8 cellular contexts compared by ENCODE assay signal in genomic region chr5:151739939-151740335, GRCh38. TPM values are rescaled to one million over a fixed set of nuclear protein-coding genes. Genes with fewer than 3 reads are reported as not detected.
DNase-seq lines count a peak whose midpoint lies in the region; TF ChIP-seq lines count a peak whose summit lies in the region.

No MANE protein-coding gene starts in this region.

- POLR2A ChIA-PET in SK-N-SH (lab: Yijun Ruan, JAX) = interaction anchor here (0.7 to 1.7 kb wide), 4 partner anchors 46 to 81 kb away, joined by 3 to 13 read pairs (median 4); no protein-coding TSS in a partner anchor

- peak; percentile 85 for DNase-seq in AG09319 (ENCODE audit: extremely low read depth, low read depth)
- peak; percentile 55 for DNase-seq in SK-N-SH
- peak; percentile 98 for DNase-seq in fibroblast of peridontal ligament (ENCODE audit: extremely low read depth)
- DNase-seq in non-pigmented ciliary epithelial cell (ENCODE audit: low read depth) = peak; percentile 85
- no peak for DNase-seq in NCI-H146 treated with DMSO at 0.1 percent for 48 hours (lab: John Stamatoyannopoulos, UW; ENCODE audit: unreplicated experiment)
- DNase-seq in midbrain (lab: John Stamatoyannopoulos, UW) = no peak
- DNase-seq in HAP-1 (ENCODE audit: low spot score in 2 of 2) = no peak
- no peak for DNase-seq in SHP77 treated with DMSO at 0.1 percent for 48 hours (lab: John Stamatoyannopoulos, UW)

- CTCF ChIA-PET in SK-N-SH (lab: Yijun Ruan, JAX) = interaction anchor here (0.6 to 17.0 kb wide), 36 partner anchors 9 to 356 kb away, joined by 3 to 375 read pairs (median 6); partner anchors contain the start of genes ATOX1, G3BP1, SLC36A1 and SPARC

- 6% methylated on average over 4 of the region's 4 CpGs for WGBS in SK-N-SH (ENCODE audit: low lambda C conversion rate)

- no peak for TF ChIP-seq RAD21 in SK-N-SH (IDR thresholded peaks at IDR 0.05; ENCODE audit: low read length)

- no peaks in the 10 kb centered on the region for H3K27me3 ChIP-seq in SK-N-SH (ENCODE audit: insufficient read depth)
- no peaks in the 10 kb centered on the region for H3K27me3 ChIP-seq in HAP-1 (ENCODE audit: low read depth)

- peaks cover 5% of the 10 kb centered on the region for H3K79me2 ChIP-seq in SK-N-SH (ENCODE audit: insufficient read depth)

- H3K4me1 ChIP-seq in SK-N-SH (ENCODE audit: control insufficient read depth in 1 of 2, insufficient read depth in 2 of 2, low read depth in 1 of 2, low read length in 1 of 2) (peaks cover 17 to 38% of the 10 kb centered on the region in 2 experiments; a peak in 3 of 4 replicates), HAP-1 (no peaks in the 10 kb centered on the region)

- H3K4me3 ChIP-seq in SK-N-SH (ENCODE audit: low read depth in 2 of 2, low read length in 1 of 2) (peak overlapping the region; percentile 9 to 51; a peak in 3 of 4 replicates), HAP-1 (no peak overlapping the region)

- peak overlapping the region; percentile 82 for H3K9ac ChIP-seq in SK-N-SH

- H3F3A ChIP-seq in SK-N-SH (replicated peaks; ENCODE audit: insufficient read depth) = peaks cover 61% of the 10 kb centered on the region

- H2AFZ ChIP-seq in SK-N-SH (ENCODE audit: low read depth) = no peak overlapping the region

- H3K4me2 ChIP-seq in SK-N-SH = peak overlapping the region; percentile 72

- peak overlapping the region; percentile 87 to 100 for H3K27ac ChIP-seq in SK-N-SH (ENCODE audit: low read depth in 2 of 2, low read length in 1 of 2)

- no peaks in the 10 kb centered on the region for H4K20me1 ChIP-seq in SK-N-SH (ENCODE audit: insufficient read depth)

- in situ Hi-C loops in HAP-1 (cut with MboI; ENCODE audit: low sequenced_read_pairs) = loop anchor here (5.0 kb wide), 1 partner anchor 78 kb away; no protein-coding TSS in a partner anchor

- no peaks in the 10 kb centered on the region for H3K9me2 ChIP-seq in SK-N-SH

- H3K9me3 ChIP-seq in SK-N-SH (no peaks in the 10 kb centered on the region), HAP-1 (no peaks in the 10 kb centered on the region)

- TF ChIP-seq CTCF in AG09319 (IDR thresholded peaks at IDR 0.05; ENCODE audit: low read depth, low read length) (no peak), SK-N-SH (IDR thresholded peaks at IDR 0.05) (no peak)

- peak; percentile 70 to 85 for TF ChIP-seq EP300 in SK-N-SH (IDR thresholded peaks at IDR 0.05; ENCODE audit: borderline replicate concordance in 1 of 2, low read depth in 1 of 2, low read length in 1 of 2)

- peaks cover 6 to 14% of the 10 kb centered on the region in 2 experiments for H3K36me3 ChIP-seq in SK-N-SH (replicated peaks in 1 of 2; ENCODE audit: control insufficient read depth in 1 of 2, insufficient read depth in 2 of 2, low read length in 1 of 2)
- no peaks in the 10 kb centered on the region for H3K36me3 ChIP-seq in HAP-1 (replicated peaks)

TF ChIP-seq in SK-N-SH, 30 proteins besides CTCF, POLR2A, EP300 and RAD21 (continues in another document):
- TF ChIP-seq IRF3 (IDR thresholded peaks at IDR 0.05; ENCODE audit: low read depth, low read length) = no peak
- 0 out of 2 replicates have a peak, but pooled peaks have one; percentile 2 for TF ChIP-seq REST (IDR thresholded peaks at IDR 0.05; ENCODE audit: low read depth, low read length)
- peak; percentile 73; the same call in 1 of the 2 replicates for TF ChIP-seq YY1 (IDR thresholded peaks at IDR 0.05; ENCODE audit: low read depth)
- TF ChIP-seq MAX (IDR thresholded peaks at IDR 0.05; ENCODE audit: low read depth) = peak; percentile 62
- TF ChIP-seq TCF12 (IDR thresholded peaks at IDR 0.05) = peak; percentile 97
- no peak for TF ChIP-seq ELF1 (IDR thresholded peaks at IDR 0.05)
- TF ChIP-seq SIN3A (IDR thresholded peaks at IDR 0.05; ENCODE audit: borderline replicate concordance, low read depth, low read length) = 0 out of 2 replicates have a peak, but pooled peaks have one; percentile 38
- TF ChIP-seq MEF2A (IDR thresholded peaks at IDR 0.05; ENCODE audit: borderline replicate concordance, low read depth) = no peak
- TF ChIP-seq FOXM1 (IDR thresholded peaks at IDR 0.05; ENCODE audit: low read depth) = peak; percentile 73; the same call in 1 of the 2 replicates
- peak; percentile 56; the same call in 1 of the 2 replicates for TF ChIP-seq FOXJ3 (CRISPR knock-in tag; IDR thresholded peaks at IDR 0.05)
- no peak for TF ChIP-seq USF2 (IDR thresholded peaks at IDR 0.05; ENCODE audit: borderline replicate concordance, low read depth, low read length)
- TF ChIP-seq TEAD4 (IDR thresholded peaks at IDR 0.05; ENCODE audit: borderline replicate concordance, insufficient read depth) = peak; percentile 72
- TF ChIP-seq FOSL2 (IDR thresholded peaks at IDR 0.05; ENCODE audit: borderline replicate concordance, low read depth) = peak; percentile 92
- peak; percentile 93 for TF ChIP-seq RCOR1 (IDR thresholded peaks at IDR 0.05; ENCODE audit: low read length)
- TF ChIP-seq PBX3 (IDR thresholded peaks at IDR 0.05) = peak; percentile 66; the same call in 1 of the 2 replicates
- TF ChIP-seq CHD2 (IDR thresholded peaks at IDR 0.05; ENCODE audit: low read length, partially characterized antibody) = peak; percentile 28
- TF ChIP-seq NFIC (IDR thresholded peaks at IDR 0.05; ENCODE audit: borderline replicate concordance) = peak; percentile 60; the same call in 1 of the 2 replicates
- no peak for TF ChIP-seq TAF1 (IDR thresholded peaks at IDR 0.05; ENCODE audit: borderline replicate concordance, low read depth, low read length)
- TF ChIP-seq SMC3 (IDR thresholded peaks at IDR 0.05; ENCODE audit: low read depth, low read length) = peak; percentile 12; the same call in 1 of the 2 replicates
- TF ChIP-seq JUND (IDR thresholded peaks at IDR 0.05) = peak; percentile 87

RNA-seq across cellular contexts. Expression of gene ATOX1, which starts 18.5 kb away (rescaled TPM):
- polyA plus RNA-seq in SK-N-SH (2012; rRNA removed) = 344 and 497 TPM in 2 replicates
- 405 and 434 TPM in 2 replicates for polyA plus RNA-seq in SK-N-SH (2012; cell fraction: cytosol; rRNA removed)
- 101 and 168 TPM in 2 replicates for polyA plus RNA-seq in SK-N-SH (2012; cell fraction: nucleus; rRNA removed)

RNA-seq across cellular contexts. Expression of gene G3BP1, which starts 31.8 kb away (rescaled TPM):
- polyA plus RNA-seq in SK-N-SH (2012; rRNA removed) = 21.7 and 25.1 TPM in 2 replicates
- polyA plus RNA-seq in SK-N-SH (2012; cell fraction: cytosol; rRNA removed) = 28.6 and 28.8 TPM in 2 replicates
- polyA plus RNA-seq in SK-N-SH (2012; cell fraction: nucleus; rRNA removed) = 17.3 and 24.7 TPM in 2 replicates

RNA-seq across cellular contexts. Expression of gene SPARC, which starts 53.2 kb away (rescaled TPM):
- polyA plus RNA-seq in SK-N-SH (2012; rRNA removed) = 987 and 1,115 TPM in 2 replicates
- polyA plus RNA-seq in SK-N-SH (2012; cell fraction: cytosol; rRNA removed) = 736 and 811 TPM in 2 replicates
- polyA plus RNA-seq in SK-N-SH (2012; cell fraction: nucleus; rRNA removed) = 900 and 1,030 TPM in 2 replicates

Comparison
In these comparisons a context has a peak if more than half of its experiments do, and no peak if none do; other contexts are left out.
1. DNase-seq: peak in AG09319 (single experiment), SK-N-SH (single experiment), fibroblast of peridontal ligament (single experiment) and non-pigmented ciliary epithelial cell (single experiment); none in NCI-H146 treated with DMSO at 0.1 percent for 48 hours (single experiment), midbrain (single experiment), HAP-1 (0 of 2) and SHP77 treated with DMSO at 0.1 percent for 48 hours (single experiment).